In genomic region chr3:115899050-115899449, GRCh38 we compare ENCODE assay signal across 21 cellular contexts.
DNase-seq lines count a peak whose midpoint lies in the region; TF ChIP-seq lines count a peak whose summit lies in the region.
"Had no signal": no experiment of that assay in that cellular context is flagged by ENCODE, and none has a peak within 500 bp of the region (broad histone marks: within the 10 kb centered on the region; RNA-seq: fewer than 3 reads in every experiment).

No MANE protein-coding gene starts in this region.

- H3K36me3 Mint-ChIP-seq in neural progenitor cell, result no peaks in the 10 kb centered on the region
- H3K36me3 Mint-ChIP-seq in activated T-helper 2 cell treated with anti-CD3 and anti-CD28 coated beads, Interferon-gamma antibody, Interleukin-2, Interleukin-4, amounts not matched to agents 10 μg/mL and 5 μg/mL and 100 μg/mL, durations not matched to agents 14 hours and 24 hours and 36 hours (ENCODE audit: low read depth), result no peaks in the 10 kb centered on the region
- H3K36me3 Mint-ChIP-seq: IgD-negative memory B cell had no signal

- H3K4me3 Mint-ChIP-seq in neural progenitor cell, result no peak overlapping the region
- no peak overlapping the region for H3K4me3 Mint-ChIP-seq in activated T-helper 2 cell treated with anti-CD3 and anti-CD28 coated beads, Interferon-gamma antibody, Interleukin-2, Interleukin-4, amounts not matched to agents 10 μg/mL and 5 μg/mL and 100 μg/mL, durations not matched to agents 14 hours and 24 hours and 36 hours (ENCODE audit: low read depth)
- H3K4me3 Mint-ChIP-seq: IgD-negative memory B cell had no signal

- H3K27me3 ChIP-seq in neural progenitor cell, result no peaks in the 10 kb centered on the region

- intact Hi-C loops in activated T-helper 2 cell treated with anti-CD3 and anti-CD28 coated beads, Interferon-gamma antibody, Interleukin-2, Interleukin-4, amounts not matched to agents 10 μg/mL and 5 μg/mL and 100 μg/mL, durations not matched to agents 14 hours and 24 hours and 36 hours (cut with micrococcal nuclease), result no loop called here

- no peak overlapping the region for H3K27ac Mint-ChIP-seq in neural progenitor cell
- no peak overlapping the region for H3K27ac Mint-ChIP-seq in activated T-helper 2 cell treated with anti-CD3 and anti-CD28 coated beads, Interferon-gamma antibody, Interleukin-2, Interleukin-4, amounts not matched to agents 10 μg/mL and 5 μg/mL and 100 μg/mL, durations not matched to agents 14 hours and 24 hours and 36 hours
- H3K27ac Mint-ChIP-seq: IgD-negative memory B cell had no signal

- H3K27me3 Mint-ChIP-seq in neural progenitor cell (ENCODE audit: insufficient read depth, low read depth), result no peaks in the 10 kb centered on the region
- no peaks in the 10 kb centered on the region for H3K27me3 Mint-ChIP-seq in activated T-helper 2 cell treated with anti-CD3 and anti-CD28 coated beads, Interferon-gamma antibody, Interleukin-2, Interleukin-4, amounts not matched to agents 10 μg/mL and 5 μg/mL and 100 μg/mL, durations not matched to agents 14 hours and 24 hours and 36 hours (ENCODE audit: low read depth)

- H3K4me3 ChIP-seq in neural progenitor cell, result no peak overlapping the region

- no peaks in the 10 kb centered on the region for H3K9me3 Mint-ChIP-seq in neural progenitor cell
- no peaks in the 10 kb centered on the region for H3K9me3 Mint-ChIP-seq in activated T-helper 2 cell treated with anti-CD3 and anti-CD28 coated beads, Interferon-gamma antibody, Interleukin-2, Interleukin-4, amounts not matched to agents 10 μg/mL and 5 μg/mL and 100 μg/mL, durations not matched to agents 14 hours and 24 hours and 36 hours

- peaks cover 15% of the 10 kb centered on the region for H3K4me1 Mint-ChIP-seq in neural progenitor cell
- H3K4me1 Mint-ChIP-seq in activated T-helper 2 cell treated with anti-CD3 and anti-CD28 coated beads, Interferon-gamma antibody, Interleukin-2, Interleukin-4, amounts not matched to agents 10 μg/mL and 5 μg/mL and 100 μg/mL, durations not matched to agents 14 hours and 24 hours and 36 hours (ENCODE audit: low read depth), result peaks cover 3% of the 10 kb centered on the region
- H3K4me1 Mint-ChIP-seq: IgD-negative memory B cell had no signal

- H3K9me3 ChIP-seq in neural progenitor cell (ENCODE audit: low read depth), result no peaks in the 10 kb centered on the region
- H3K9me3 ChIP-seq: SK-N-SH had no signal

- no peaks in the 10 kb centered on the region for H4K20me1 ChIP-seq in neural progenitor cell (ENCODE audit: low read depth)

- no peak overlapping the region for H2AFZ ChIP-seq in neural progenitor cell (replicated peaks)

- DNase-seq in NCI-H2227 treated with DMSO at 0.1 percent for 48 hours (lab: John Stamatoyannopoulos, UW), result peak; percentile 69
- no peak for DNase-seq in NCI-H2227 (lab: John Stamatoyannopoulos, UW; ENCODE audit: unreplicated experiment)
- DNase-seq in neural progenitor cell (ENCODE audit: low spot score), result no peak
- no peak for DNase-seq in activated CD4-positive, CD25-positive, alpha-beta regulatory T cell (lab: John Stamatoyannopoulos, UW)
- no peak for DNase-seq in SK-N-DZ (ENCODE audit: low spot score)
- no peak for DNase-seq in activated T-helper 2 cell treated with anti-CD3 and anti-CD28 coated beads, Interferon-gamma antibody, Interleukin-2, Interleukin-4, amounts not matched to agents 10 μg/mL and 5 μg/mL and 100 μg/mL, durations not matched to agents 14 hours and 24 hours and 36 hours (ENCODE audit: low spot score)
- DNase-seq: Calu3, DMS79 treated with DMSO at 0.1 percent for 48 hours, GF-D8, GOT3, HCEC 1CT, NCI-H1092, NCI-H1417 treated with DMSO at 0.1 percent for 48 hours, NCI-H1694 treated with DMSO at 0.1 percent for 48 hours, NCI-H2081, NCI-H748 treated with DMSO at 0.1 percent for 48 hours, SIG-M5, SK-N-SH had no signal

- H3K4me1 ChIP-seq in neural progenitor cell, result peaks cover 13% of the 10 kb centered on the region

- no peak overlapping the region for H3K9ac ChIP-seq in neural progenitor cell
- H3K9ac ChIP-seq: SK-N-SH had no signal

- H3K27ac ChIP-seq in cingulate gyrus (ENCODE audit: low read depth, low read length) (peak overlapping the region; percentile 57), neural progenitor cell (no peak overlapping the region)
- H3K27ac ChIP-seq: HL-60 had no signal

- H3K79me2 ChIP-seq in neural progenitor cell (ENCODE audit: low read depth), result no peaks in the 10 kb centered on the region

- H3K4me2 ChIP-seq in neural progenitor cell, result peak overlapping the region; percentile 43
- H3K4me2 ChIP-seq: SK-N-SH had no signal

- H3F3A ChIP-seq in neural progenitor cell (ENCODE audit: low read depth), result no peaks in the 10 kb centered on the region

- H3K36me3 ChIP-seq in neural progenitor cell, result no peaks in the 10 kb centered on the region

- no peak for TF ChIP-seq CTCF in neural progenitor cell (IDR thresholded peaks at IDR 0.05)
